16 cellular contexts compared by ENCODE assay signal in the genomic region with DNA sequence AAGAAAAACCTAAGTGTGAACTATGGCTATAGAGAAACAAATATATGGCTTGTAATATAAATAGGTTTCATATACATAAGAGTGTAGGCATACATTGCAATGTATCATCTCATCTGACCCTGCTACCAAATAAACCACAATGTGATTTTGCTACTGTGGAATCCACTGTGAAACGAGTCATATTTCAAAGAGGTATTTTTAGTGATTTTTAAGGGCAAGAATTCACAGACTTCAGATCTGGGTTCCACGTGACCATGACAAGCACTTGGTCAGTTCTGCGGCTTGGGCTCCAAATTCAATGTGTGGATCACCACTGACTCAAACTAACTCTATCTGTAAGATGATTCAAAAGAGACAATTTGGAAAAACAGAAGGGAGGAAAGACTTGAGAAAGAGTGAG.
DNase-seq lines count a peak whose midpoint lies in the region; ATAC-seq and TF ChIP-seq lines count a peak whose summit lies in the region.
"Had no signal": no experiment of that assay in that cellular context is flagged by ENCODE, and none has a peak within 500 bp of the region (broad histone marks: within the 10 kb centered on the region; RNA-seq: fewer than 3 reads in every experiment).

No MANE protein-coding gene starts in this region.

- no peak overlapping the region for H3K4me3 ChIP-seq in AG04449 (ENCODE audit: low read depth, low read length)
- H3K4me3 ChIP-seq: dorsolateral prefrontal cortex had no signal

- peaks cover 25% of the 10 kb centered on the region for H3K4me1 ChIP-seq in foreskin keratinocyte

- POLR2A ChIA-PET in AG04449 (lab: Yijun Ruan, JAX), result no interaction called here

- CTCF ChIA-PET in AG04449 (lab: Yijun Ruan, JAX), result no interaction called here

- peak overlapping the region; percentile 98 for H3K27ac ChIP-seq in foreskin keratinocyte
- H3K27ac ChIP-seq: dorsolateral prefrontal cortex had no signal

- ATAC-seq in foreskin keratinocyte (peak; percentile 64), HG02571 (IDR thresholded peaks at IDR 0.05; ENCODE audit: unreplicated experiment) (no peak), HG02763 (IDR thresholded peaks at IDR 0.05; ENCODE audit: unreplicated experiment) (no peak)
- ATAC-seq: HepG2 had no signal

- TF ChIP-seq CTCF in AG04449 (IDR thresholded peaks at IDR 0.05; ENCODE audit: insufficient read depth, low read length, missing control alignments) (no peak), foreskin keratinocyte (conservative IDR thresholded peaks at IDR 0.05) (no peak)

- no peaks in the 10 kb centered on the region for H3K27me3 ChIP-seq in foreskin keratinocyte

- peak; percentile 64 for DNase-seq in AG04449 (ENCODE audit: low read depth, low spot score)
- peak; percentile 95 for DNase-seq in HCEC 1CT
- DNase-seq in amniotic stem cell (lab: John Stamatoyannopoulos, UW), result peak; percentile 59
- DNase-seq in foreskin keratinocyte, result peak; percentile 93 to 97
- DNase-seq in NCI-H345 treated with DMSO at 0.1 percent for 48 hours (lab: John Stamatoyannopoulos, UW; ENCODE audit: unreplicated experiment), result no peak
- DNase-seq in T-helper 9 cell, result no peak
- DNase-seq: activated naive CD4-positive, alpha-beta T cell treated with anti-CD3 and anti-CD28 coated beads, Interleukin-2, amount 10 ng/mL, durations not matched to agents 7 days and 5 days; DMS79 treated with DMSO at 0.1 percent for 48 hours; dorsolateral prefrontal cortex; glutamatergic neuron; NCI-H1417; NCI-H446; T1000 had no signal

Comparison
In these comparisons a context has a peak if more than half of its experiments do, and no peak if none do; other contexts are left out.
1. DNase-seq: peak in AG04449 (single experiment), HCEC 1CT (single experiment), amniotic stem cell (single experiment) and foreskin keratinocyte (2 of 2); none in NCI-H345 treated with DMSO at 0.1 percent for 48 hours (single experiment) and T-helper 9 cell (single experiment).